Comparison of ENCODE assay signal across 9 cellular contexts in genomic region chr6:7144810-7145209, GRCh38. TPM values are rescaled to one million over a fixed set of nuclear protein-coding genes. Genes with fewer than 3 reads are reported as not detected.
DNase-seq lines count a peak whose midpoint lies in the region; ATAC-seq and TF ChIP-seq lines count a peak whose summit lies in the region.
"Had no signal": no experiment of that assay in that cellular context is flagged by ENCODE, and none has a peak within 500 bp of the region (broad histone marks: within the 10 kb centered on the region; RNA-seq: fewer than 3 reads in every experiment).

No MANE protein-coding gene starts in this region.

- no peaks in the 10 kb centered on the region for H3K9me3 Mint-ChIP-seq in memory B cell

- peak overlapping the region; percentile 66; the same call in 1 of the 2 replicates for H3K27ac ChIP-seq in KMS-11
- peak overlapping the region; percentile 81 to 95 (median 89) for H3K27ac ChIP-seq in thyroid gland
- H3K27ac ChIP-seq: SJCRH30 had no signal

- no peaks in the 10 kb centered on the region for H4K20me1 ChIP-seq in KMS-11 (ENCODE audit: insufficient read depth)

- ATAC-seq in memory B cell (ENCODE audit: low read depth) (no peak), GM21447 (IDR thresholded peaks at IDR 0.05; ENCODE audit: unreplicated experiment) (no peak), GM21825 (IDR thresholded peaks at IDR 0.05; ENCODE audit: unreplicated experiment) (no peak), HG03159 (IDR thresholded peaks at IDR 0.05; ENCODE audit: unreplicated experiment) (no peak)

- H3K27me3 ChIP-seq in KMS-11 (ENCODE audit: insufficient read depth, low read depth) (no peaks in the 10 kb centered on the region), thyroid gland (no peaks in the 10 kb centered on the region)
- H3K27me3 ChIP-seq: SJCRH30 had no signal

- no peaks in the 10 kb centered on the region for H3K36me3 ChIP-seq in KMS-11 (ENCODE audit: insufficient read depth)
- no peaks in the 10 kb centered on the region for H3K36me3 ChIP-seq in thyroid gland
- H3K36me3 ChIP-seq: SJCRH30 had no signal

- peaks cover 44% of the 10 kb centered on the region for H3K4me1 Mint-ChIP-seq in memory B cell

- 0 out of 2 replicates have a peak overlapping the region, but pooled peaks have one; percentile 4 for H3K9ac ChIP-seq in KMS-11

- H3K4me3 Mint-ChIP-seq in memory B cell, result no peak overlapping the region

- peaks cover 77% of the 10 kb centered on the region for H3K79me2 ChIP-seq in KMS-11 (ENCODE audit: insufficient read depth, low read depth)

- intact Hi-C loops in thyroid gland (cut with DNase I), result loop anchor here (5.0 kb wide), 1 partner anchor 38 kb away; the partner anchor contains the start of gene RREB1

- no peaks in the 10 kb centered on the region for H3K27me3 Mint-ChIP-seq in memory B cell

- no peak overlapping the region for H2AFZ ChIP-seq in KMS-11 (ENCODE audit: low read depth)

- TF ChIP-seq POLR2A in thyroid gland (IDR thresholded peaks at IDR 0.05), result no peak

- WGBS in thyroid gland, 2 donors, result 75 to 78% methylated on average over 5 of the region's 5 CpGs

- H3K27ac Mint-ChIP-seq in memory B cell, result peak overlapping the region; percentile 45

- peak; percentile 54 for DNase-seq in amniotic epithelial cell (ENCODE audit: low read depth)
- no peak for DNase-seq in memory B cell (ENCODE audit: low spot score in 2 of 2)
- DNase-seq in thyroid gland, result no peak
- DNase-seq: NCI-H1694 treated with DMSO at 0.1 percent for 48 hours, SJCRH30 had no signal

- peaks cover 78% of the 10 kb centered on the region for H3K4me1 ChIP-seq in KMS-11 (ENCODE audit: low read depth, poor library complexity, severe bottlenecking)
- H3K4me1 ChIP-seq in thyroid gland, result peaks cover 45 to 70% of the 10 kb centered on the region in 2 donors

- peak overlapping the region; percentile 90 for H3K4me2 ChIP-seq in KMS-11

- H3K4me3 ChIP-seq in KMS-11 (IDR thresholded peaks at IDR 0.05; ENCODE audit: insufficient read depth, low read depth, low read length) (no peak overlapping the region), thyroid gland (replicated peaks in 1 of 3) (no peak overlapping the region)
- H3K4me3 ChIP-seq: SJCRH30 had no signal

- H3K9me3 ChIP-seq in thyroid gland, result no peaks in the 10 kb centered on the region
- H3K9me3 ChIP-seq: SJCRH30 had no signal

- TF ChIP-seq CTCF in KMS-11 (conservative IDR thresholded peaks at IDR 0.05; ENCODE audit: low read depth, low read length), result no peak
- TF ChIP-seq CTCF in thyroid gland (IDR thresholded peaks at IDR 0.05), result no peak

- H3K36me3 Mint-ChIP-seq in memory B cell, result no peaks in the 10 kb centered on the region

RNA-seq across cellular contexts. Expression of gene RREB1, which starts 37.0 kb away (rescaled TPM):
- 10 to 100 TPM; 48.0 to 91.3 (median 57.1) TPM for total RNA-seq in thyroid gland
